In the genomic region with DNA sequence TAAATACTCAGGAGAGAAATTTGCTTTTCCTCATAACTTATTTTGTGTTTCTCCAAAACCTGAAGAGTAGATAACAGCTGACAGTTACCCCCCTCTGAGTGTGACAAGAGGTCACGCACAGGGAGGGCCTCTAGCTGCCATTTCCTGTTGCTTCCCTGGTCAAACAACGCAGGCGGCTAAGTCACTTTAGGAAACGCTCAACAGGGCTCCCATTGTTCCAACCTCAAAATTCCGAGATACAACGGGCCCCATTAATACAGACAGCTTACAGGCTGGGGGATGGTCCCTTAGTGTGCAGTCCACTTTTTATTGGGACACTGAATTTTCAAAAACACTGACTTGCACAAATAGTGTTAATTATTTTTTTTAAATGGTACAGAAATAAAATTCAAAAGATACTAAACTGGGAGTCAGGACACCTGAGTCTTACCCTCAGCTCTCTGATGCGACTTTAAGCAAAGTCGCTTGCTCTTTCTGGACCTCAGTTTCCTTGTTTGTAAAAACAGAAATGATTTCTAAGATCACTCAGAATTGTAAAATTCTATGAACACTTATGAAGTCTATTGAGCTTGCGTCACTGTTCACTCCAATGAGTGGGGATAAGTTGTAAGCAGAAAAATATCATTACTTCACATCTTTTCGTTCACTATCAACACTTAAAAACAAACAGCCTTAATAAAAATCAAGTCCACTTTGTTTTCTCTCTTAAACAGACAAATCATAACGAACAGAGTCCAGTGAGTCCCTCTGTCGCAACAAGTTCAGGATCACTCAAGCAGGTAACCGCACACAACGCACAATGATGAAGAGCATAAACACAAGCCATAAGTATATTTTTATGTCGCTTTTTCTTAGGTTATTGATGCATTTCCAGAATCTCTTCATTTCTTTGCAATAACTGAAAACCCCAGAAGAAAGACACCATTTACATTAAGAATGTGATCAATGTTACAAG, we compare ENCODE assay signal across 1 cellular context.
TF ChIP-seq lines count a peak whose summit lies in the region.

No MANE protein-coding gene starts in this region.

TF ChIP-seq in K562, 482 proteins besides CTCF, POLR2A, EP300 and RAD21 (continues in another document):
- TF ChIP-seq PRDM10 (IDR thresholded peaks at IDR 0.05; ENCODE audit: partially characterized antibody) (no peak), TCF15 (CRISPR knock-in tag; IDR thresholded peaks at IDR 0.05) (no peak), L3MBTL2 (IDR thresholded peaks at IDR 0.05) (0 out of 2 replicates have a peak, but pooled peaks have one; percentile 41), HOMEZ (CRISPR knock-in tag; IDR thresholded peaks at IDR 0.05) (no peak), ZNF133 (CRISPR knock-in tag; IDR thresholded peaks at IDR 0.05) (no peak), HNRNPLL (IDR thresholded peaks at IDR 0.05; ENCODE audit: low read depth, low read length, poor library complexity, severe bottlenecking) (peak; percentile 91), ZNF449 (CRISPR knock-in tag; IDR thresholded peaks at IDR 0.05) (0 out of 2 replicates have a peak, but pooled peaks have one; percentile 2), GABPB1 (CRISPR knock-in tag; IDR thresholded peaks at IDR 0.05) (peak; percentile 34; the same call in 1 of the 2 replicates), ZNF717 (CRISPR knock-in tag; IDR thresholded peaks at IDR 0.05) (no peak), MTA2 (IDR thresholded peaks at IDR 0.05; ENCODE audit: low read depth) (no peak), SUPT5H (IDR thresholded peaks at IDR 0.05) (peak; percentile 54), MED1 (CRISPR knock-in tag; IDR thresholded peaks at IDR 0.05; ENCODE audit: borderline replicate concordance) (no peak), NFRKB (IDR thresholded peaks at IDR 0.05; ENCODE audit: low read depth) (peak; percentile 81), RBM39 (optimal IDR thresholded peaks at IDR 0.05; ENCODE audit: low read depth, low read length) (no peak), THRAP3 (IDR thresholded peaks at IDR 0.05; ENCODE audit: borderline replicate concordance) (no peak), ATF2 (CRISPR knock-in tag; IDR thresholded peaks at IDR 0.05) (no peak), ETS1 (conservative IDR thresholded peaks at IDR 0.05; ENCODE audit: control insufficient read depth, low read depth, low read length) (peak; percentile 64; the same call in 1 of the 2 replicates), ARHGAP35 (IDR thresholded peaks at IDR 0.05; ENCODE audit: partially characterized antibody) (no peak), ARID4B (CRISPR knock-in tag; IDR thresholded peaks at IDR 0.05) (no peak), SMAD3 (CRISPR knock-in tag; conservative IDR thresholded peaks at IDR 0.05) (peak; percentile 76; the same call in 1 of the 2 replicates), MBD1 (CRISPR knock-in tag; IDR thresholded peaks at IDR 0.05) (0 out of 2 replicates have a peak, but pooled peaks have one; percentile 8), SMAD4 (CRISPR knock-in tag; conservative IDR thresholded peaks at IDR 0.05) (peak; percentile 77), ZNF311 (CRISPR knock-in tag; IDR thresholded peaks at IDR 0.05) (no peak; the same call in none of the 2 replicates), RFX5 (IDR thresholded peaks at IDR 0.05; ENCODE audit: low read depth, low read length) (no peak), HDAC2 (IDR thresholded peaks at IDR 0.05) (no peak; the same call in 1 of the 2 replicates), NCOA4 (IDR thresholded peaks at IDR 0.05; ENCODE audit: partially characterized antibody) (no peak), FOXA3 (CRISPR knock-in tag; conservative IDR thresholded peaks at IDR 0.05 in 1 of 2, IDR thresholded peaks at IDR 0.05 in 1 of 2) (no peak), MYBL2 (IDR thresholded peaks at IDR 0.05; ENCODE audit: low read depth) (no peak), MYBL2 (CRISPR knock-in tag; IDR thresholded peaks at IDR 0.05; ENCODE audit: borderline replicate concordance) (no peak), SMARCE1 (IDR thresholded peaks at IDR 0.05) (peak; percentile 67; the same call in 1 of the 2 replicates), RBM34 (IDR thresholded peaks at IDR 0.05; ENCODE audit: borderline replicate concordance, insufficient read depth, low read length) (no peak), HDAC1 (IDR thresholded peaks at IDR 0.05) (peak in 1 of 2 experiments; percentile 34; a peak in 2 of 4 replicates)
- TF ChIP-seq, protein P1, sequence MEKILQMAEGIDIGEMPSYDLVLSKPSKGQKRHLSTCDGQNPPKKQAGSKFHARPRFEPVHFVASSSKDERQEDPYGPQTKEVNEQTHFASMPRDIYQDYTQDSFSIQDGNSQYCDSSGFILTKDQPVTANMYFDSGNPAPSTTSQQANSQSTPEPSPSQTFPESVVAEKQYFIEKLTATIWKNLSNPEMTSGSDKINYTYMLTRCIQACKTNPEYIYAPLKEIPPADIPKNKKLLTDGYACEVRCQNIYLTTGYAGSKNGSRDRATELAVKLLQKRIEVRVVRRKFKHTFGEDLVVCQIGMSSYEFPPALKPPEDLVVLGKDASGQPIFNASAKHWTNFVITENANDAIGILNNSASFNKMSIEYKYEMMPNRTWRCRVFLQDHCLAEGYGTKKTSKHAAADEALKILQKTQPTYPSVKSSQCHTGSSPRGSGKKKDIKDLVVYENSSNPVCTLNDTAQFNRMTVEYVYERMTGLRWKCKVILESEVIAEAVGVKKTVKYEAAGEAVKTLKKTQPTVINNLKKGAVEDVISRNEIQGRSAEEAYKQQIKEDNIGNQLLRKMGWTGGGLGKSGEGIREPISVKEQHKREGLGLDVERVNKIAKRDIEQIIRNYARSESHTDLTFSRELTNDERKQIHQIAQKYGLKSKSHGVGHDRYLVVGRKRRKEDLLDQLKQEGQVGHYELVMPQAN (IDR thresholded peaks at IDR 0.05; ENCODE audit: borderline replicate concordance), result no peak
